ENCODE assay signal across 8 cellular contexts in the genomic region with DNA sequence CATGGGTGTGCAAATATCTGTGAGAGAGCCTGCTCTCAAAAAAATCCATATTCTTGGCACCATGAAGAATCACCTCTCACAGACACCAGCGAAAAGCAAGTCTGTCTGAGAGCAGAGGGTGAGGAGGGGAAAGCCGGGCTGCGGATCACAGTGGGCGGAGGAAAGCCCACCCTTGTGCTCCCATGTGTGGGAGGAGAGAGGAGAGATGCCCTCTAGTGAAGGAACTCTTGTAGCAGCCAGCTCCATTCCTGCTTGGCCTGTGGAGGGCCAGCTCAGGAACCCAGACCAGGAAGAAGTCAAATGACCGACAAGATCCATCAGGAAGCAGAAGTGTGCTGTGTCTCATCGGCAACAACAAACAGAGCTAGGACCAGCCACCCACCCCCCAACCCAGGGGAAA.
DNase-seq lines count a peak whose midpoint lies in the region; ATAC-seq and TF ChIP-seq lines count a peak whose summit lies in the region.
"Not testable (repeated sequence)": the region's sequence is repeated elsewhere in the genome, so short reads cannot be mapped to it uniquely, and the experiment has no call there.

No MANE protein-coding gene starts in this region.

- H3K4me2 ChIP-seq in osteoblast (ENCODE audit: insufficient read depth, low read length) = not testable (repeated sequence)

- H2AFZ ChIP-seq in osteoblast (ENCODE audit: low read length) = not testable (repeated sequence)

- intact Hi-C loops in Panc1 (cut with micrococcal nuclease; ENCODE audit: unreplicated experiment) = not testable (repeated sequence)

- H3K4me1 ChIP-seq in Panc1 (ENCODE audit: control insufficient read depth, insufficient read depth, low read length); osteoblast (ENCODE audit: insufficient read depth, low read length): not testable (repeated sequence)

- in situ Hi-C loops in Panc1 (cut with HindIII; ENCODE audit: low pct_unique_long_range_greater_than_20kb, low sequenced_read_pairs) = not testable (repeated sequence)

- H3K79me2 ChIP-seq in osteoblast (ENCODE audit: insufficient read depth, low read length) = not testable (repeated sequence)

- not testable (repeated sequence) for BruUV-seq in Panc1 (replicated peaks; lab: Mats Ljungman, UMichigan)

- not testable (repeated sequence) for ATAC-seq in Panc1

- not testable (repeated sequence) for H3K9me3 ChIP-seq in AG04450 (ENCODE audit: control insufficient read depth, insufficient read depth, low read length); Panc1 (ENCODE audit: control insufficient read depth, insufficient read depth, low read depth, low read length); osteoblast (ENCODE audit: low read depth, low read length)

- POLR2A ChIA-PET in AG04450 (lab: Yijun Ruan, JAX); Panc1 (lab: Charles Lee): not testable (repeated sequence)

- H3K27ac ChIP-seq in AG04450 (ENCODE audit: low read depth, low read length); Panc1 (ENCODE audit: low read length); osteoblast (ENCODE audit: low read depth, low read length): not testable (repeated sequence)

- TF ChIP-seq CTCF in AG04450 (IDR thresholded peaks at IDR 0.05; ENCODE audit: low read depth, low read length) (0 out of 2 replicates have a peak, but pooled peaks have one; percentile 7), Panc1 (IDR thresholded peaks at IDR 0.05) (peak; percentile 22)
- not testable (repeated sequence) for TF ChIP-seq CTCF in foreskin fibroblast (IDR thresholded peaks at IDR 0.05; ENCODE audit: low read depth, low read length); osteoblast (IDR thresholded peaks at IDR 0.05; ENCODE audit: extremely low read depth, low read depth, low read length)

- not testable (repeated sequence) for H3K4me3 ChIP-seq in AG04450 (ENCODE audit: low read depth, low read length); H7 (ENCODE audit: insufficient read depth, low read depth, low read length); Panc1 (ENCODE audit: low read depth in 2 of 2, low read length in 2 of 2); foreskin fibroblast (ENCODE audit: low read depth in 1 of 2, low read length in 2 of 2); osteoblast (ENCODE audit: insufficient read depth, low read length)

- H3K36me3 ChIP-seq in H7 (replicated peaks; ENCODE audit: control insufficient read depth, insufficient read depth, low read length); Panc1 (ENCODE audit: control insufficient read depth, insufficient read depth, low read length); osteoblast (ENCODE audit: insufficient read depth, low read length): not testable (repeated sequence)

- H4K20me1 ChIP-seq in osteoblast (ENCODE audit: insufficient read depth, low read length) = not testable (repeated sequence)

- H3K27me3 ChIP-seq in AG04450 (ENCODE audit: control insufficient read depth, insufficient read depth, low read length); H7 (ENCODE audit: control insufficient read depth, insufficient read depth, low read length); Panc1 (ENCODE audit: control insufficient read depth, insufficient read depth, low read length); osteoblast (ENCODE audit: insufficient read depth, low read length): not testable (repeated sequence)

- CTCF ChIA-PET in AG04450 (lab: Charles Lee); Panc1 (lab: Charles Lee): not testable (repeated sequence)

- DNase-seq in AG04450 (ENCODE audit: low read depth, low spot score); Panc1 (ENCODE audit: low read depth, low spot score): not testable (repeated sequence)
- DNase-seq in ELF-1 (ENCODE audit: low read depth, low spot score) (peak; percentile 30), H7 (peak; percentile 54), dermis blood vessel endothelial cell (peak; percentile 43), foreskin fibroblast (peak; percentile 3 to 15), lung microvascular endothelial cell (ENCODE audit: low read depth in 2 of 2) (peak; percentile 8 to 28), osteoblast (ENCODE audit: insufficient read length, low spot score, missing footprints) (peak; percentile 45)
